Comparison of ENCODE assay signal across 8 cellular contexts in the genomic region with DNA sequence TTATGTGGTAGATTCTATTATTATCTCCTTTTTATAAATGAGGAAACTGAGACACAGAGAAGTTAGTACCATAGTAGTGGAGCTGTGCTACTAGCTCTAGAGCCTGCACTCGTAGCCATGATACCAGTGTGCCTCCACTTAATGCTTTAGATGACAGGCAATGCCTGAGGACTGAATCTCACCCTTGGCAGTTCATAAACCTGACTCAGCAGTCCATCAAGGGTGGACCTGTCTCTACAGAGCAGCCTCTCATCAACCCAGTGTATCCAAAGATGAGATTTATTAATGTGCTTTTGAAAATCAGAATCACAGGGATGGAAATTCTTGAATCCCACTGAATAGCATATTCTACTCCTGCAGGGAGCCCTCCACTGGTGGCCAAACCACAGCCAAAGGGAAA.
"Had no signal": no experiment of that assay in that cellular context is flagged by ENCODE, and none has a peak within 500 bp of the region (broad histone marks: within the 10 kb centered on the region; RNA-seq: fewer than 3 reads in every experiment).

No MANE protein-coding gene starts in this region.

- H3K27ac ChIP-seq: HL-60 had no signal

- H3K9me3 ChIP-seq: HAP-1 had no signal

- ATAC-seq: HCT116, HepG2, K562 had no signal

- FAIRE-seq: HepG2, K562 had no signal

- H3K27ac Mint-ChIP-seq: HFFc6 had no signal

- H3K4me3 ChIP-seq: HAP-1, K562 had no signal

- H3K4me1 ChIP-seq: HAP-1 had no signal

- DNase-seq: GOT3, H7, HFFc6 had no signal

- H3K9me3 Mint-ChIP-seq: HFFc6 had no signal

- H3K4me3 Mint-ChIP-seq: HFFc6 had no signal

- H3K36me3 ChIP-seq: HAP-1 had no signal
